In genomic region chr5:101894985-101895384, GRCh38 we compare ENCODE assay signal across 19 cellular contexts.
DNase-seq lines count a peak whose midpoint lies in the region; ATAC-seq, FAIRE-seq and TF ChIP-seq lines count a peak whose summit lies in the region.
"Had no signal": no experiment of that assay in that cellular context is flagged by ENCODE, and none has a peak within 500 bp of the region (broad histone marks: within the 10 kb centered on the region; RNA-seq: fewer than 3 reads in every experiment).

No MANE protein-coding gene starts in this region.

- POLR2A ChIA-PET in HepG2 (lab: Yijun Ruan, JAX) (no interaction called here), H1 (lab: Charles Lee; ENCODE audit: partially characterized antibody) (no interaction called here)

- no peak for TF ChIP-seq RAD21 in HepG2 (CRISPR knock-in tag; IDR thresholded peaks at IDR 0.05)
- no peak for TF ChIP-seq RAD21 in H1 (IDR thresholded peaks at IDR 0.05 in 1 of 2, conservative IDR thresholded peaks at IDR 0.05 in 1 of 2; ENCODE audit: low read depth in 2 of 2, low read length in 2 of 2)

- no peak overlapping the region for H3K23ac ChIP-seq in H1 (ENCODE audit: insufficient read length)

- no peak overlapping the region for H3K14ac ChIP-seq in H1 (ENCODE audit: insufficient read length)

- no peak for TF ChIP-seq EP300 in HepG2 (IDR thresholded peaks at IDR 0.05; ENCODE audit: low read depth in 2 of 2, low read length in 2 of 2)
- TF ChIP-seq EP300 in HepG2 (CRISPR knock-in tag; IDR thresholded peaks at IDR 0.05; ENCODE audit: borderline replicate concordance) = no peak
- TF ChIP-seq EP300 in H1 (IDR thresholded peaks at IDR 0.05; ENCODE audit: borderline replicate concordance in 1 of 2, low read depth in 2 of 2, low read length in 2 of 2) = no peak

- BruUV-seq in HepG2 (replicated peaks; lab: Mats Ljungman, UMichigan) = no TSS peak

- H3K27me3 ChIP-seq in HepG2 (ENCODE audit: control insufficient read depth in 1 of 2, insufficient read depth in 2 of 2, low read length in 2 of 2) (no peaks in the 10 kb centered on the region), right lobe of liver (no peaks in the 10 kb centered on the region), H1 (replicated peaks in 1 of 4; ENCODE audit: control insufficient read depth in 3 of 4, extremely low read depth in 1 of 4, insufficient read depth in 3 of 4, low read length in 3 of 4) (no peaks in the 10 kb centered on the region)
- H3K27me3 ChIP-seq: BLaER1 treated with 17β-estradiol and CSF1 and Interleukin-3, amounts not matched to agents 10 nM and 100 nM had no signal

- H4K5ac ChIP-seq in H1 (ENCODE audit: insufficient read length, low read depth, low read length) = no peak overlapping the region

- in situ Hi-C loops in HepG2 (cut with HindIII; ENCODE audit: extremely low pct_ligation_motif_present, low pct_unique_long_range_greater_than_20kb) = no loop called here

- no peak overlapping the region for H4K8ac ChIP-seq in H1 (ENCODE audit: extremely low read depth, insufficient read depth, low read length)

- no peaks in the 10 kb centered on the region for H3K79me1 ChIP-seq in H1 (ENCODE audit: low read depth, low read length)

- H3K9me3 ChIP-seq in HepG2 (ENCODE audit: low read length) (no peaks in the 10 kb centered on the region), right lobe of liver (no peaks in the 10 kb centered on the region), H1 (ENCODE audit: insufficient read depth in 2 of 2, low read depth in 1 of 2, low read length in 1 of 2) (no peaks in the 10 kb centered on the region)
- H3K9me3 ChIP-seq: A549; BLaER1 treated with 17β-estradiol and CSF1 and Interleukin-3, amounts not matched to agents 10 nM and 100 nM; Caco-2 had no signal

- H3K18ac ChIP-seq in H1 (ENCODE audit: extremely low read depth, low read length) = no peak overlapping the region

- intact Hi-C loops in HepG2 (cut with micrococcal nuclease; ENCODE audit: unreplicated experiment) = no loop called here
- intact Hi-C loops in right lobe of liver (cut with DNase I) = no loop called here
- intact Hi-C loops in sciatic nerve (cut with DNase I) = no loop called here

- no peaks in the 10 kb centered on the region for H4K20me1 ChIP-seq in HepG2 (ENCODE audit: insufficient read depth, low read length)
- H4K20me1 ChIP-seq in H1 (replicated peaks in 1 of 2; ENCODE audit: control insufficient read depth in 1 of 2, insufficient read depth in 2 of 2, low read length in 2 of 2) = no peaks in the 10 kb centered on the region
- H4K20me1 ChIP-seq: BLaER1 treated with 17β-estradiol and CSF1 and Interleukin-3, amounts not matched to agents 10 nM and 100 nM had no signal

- CTCF ChIA-PET in HepG2 (lab: Yijun Ruan, JAX; ENCODE audit: low intra/inter-chr PET ratio, low total read pairs) (no interaction called here), H1 (lab: Charles Lee; ENCODE audit: partially characterized antibody) (interaction anchor here (1.1 kb wide), 2 partner anchors 46 to 1465 kb away, joined by 3 read pairs; no protein-coding TSS in a partner anchor)

- H2AFZ ChIP-seq in HepG2 (ENCODE audit: low read length) (no peak overlapping the region), H1 (ENCODE audit: low read length) (no peak overlapping the region)

- H4K91ac ChIP-seq in H1 (replicated peaks; ENCODE audit: insufficient read length, low read length) = no peak overlapping the region

- H3K9ac ChIP-seq in HepG2 (ENCODE audit: insufficient read depth, low read depth, low read length) (no peak overlapping the region), H1 (replicated peaks in 1 of 4; ENCODE audit: extremely low read depth in 1 of 4, low read depth in 3 of 4, low read length in 3 of 4) (no peak overlapping the region)
- H3K9ac ChIP-seq: BLaER1 treated with 17β-estradiol and CSF1 and Interleukin-3, amounts not matched to agents 10 nM and 100 nM had no signal

- no peak overlapping the region for H2BK15ac ChIP-seq in H1 (ENCODE audit: low read length)

- TF ChIP-seq CTCF in HepG2 (CRISPR knock-in tag; IDR thresholded peaks at IDR 0.05) = no peak
- TF ChIP-seq CTCF in right lobe of liver (IDR thresholded peaks at IDR 0.05) = no peak
- no peak for TF ChIP-seq CTCF in H1 (IDR thresholded peaks at IDR 0.05; ENCODE audit: control extremely low read depth in 1 of 3, insufficient read depth in 1 of 3, low read depth in 1 of 3, low read length in 3 of 3)

- no peak overlapping the region for H2AK5ac ChIP-seq in H1 (ENCODE audit: low read depth, low read length)

- WGBS in HepG2 (ENCODE audit: low lambda C conversion rate) = 3% methylated on average over 1 of the region's 1 CpG
- WGBS in right lobe of liver (ENCODE audit: insufficient coverage, low coverage, low lambda C conversion rate, missing lambda C conversion rate) = 63% methylated on average over 1 of the region's 1 CpG
- 93% methylated on average over 1 of the region's 1 CpG; no CpG with 5 or more reads in 1 of the 2 experiments for WGBS in H1 (ENCODE audit: extremely low coverage in 1 of 2, insufficient coverage in 1 of 2, insufficient read length in 1 of 2, insufficient replicate concordance in 2 of 2, low coverage in 1 of 2, low lambda C conversion rate in 2 of 2, missing lambda C conversion rate in 1 of 2), 2 experiments

- no peaks in the 10 kb centered on the region for H3K79me2 ChIP-seq in HepG2 (ENCODE audit: insufficient read depth, low read length)
- H3K79me2 ChIP-seq in H1 (ENCODE audit: control insufficient read depth in 1 of 2, insufficient read depth in 2 of 2, low read length in 2 of 2) = no peaks in the 10 kb centered on the region

- no peak overlapping the region for H2BK12ac ChIP-seq in H1 (ENCODE audit: low read depth, low read length)

- H3K4me3 ChIP-seq in HepG2 (replicated peaks in 1 of 3; ENCODE audit: insufficient read depth in 1 of 3, low read depth in 2 of 3, low read length in 3 of 3) = no peak overlapping the region
- H3K4me3 ChIP-seq in right lobe of liver = no peak overlapping the region
- no peak overlapping the region for H3K4me3 ChIP-seq in H1 (ENCODE audit: extremely low read depth in 1 of 4, insufficient read depth in 2 of 4, low read depth in 3 of 4, low read length in 4 of 4)
- H3K4me3 ChIP-seq: A549; BLaER1 treated with 17β-estradiol and CSF1 and Interleukin-3, amounts not matched to agents 10 nM and 100 nM had no signal

- no peaks in the 10 kb centered on the region for H3K23me2 ChIP-seq in H1 (ENCODE audit: low read depth, low read length)

- H3K4ac ChIP-seq in H1 (replicated peaks; ENCODE audit: insufficient read length, low read depth, low read length) = no peak overlapping the region

- no peaks in the 10 kb centered on the region for H3K4me1 ChIP-seq in HepG2 (ENCODE audit: insufficient read depth, low read length)
- no peaks in the 10 kb centered on the region for H3K4me1 ChIP-seq in right lobe of liver
- peaks cover 0 to 5% (median 0%) of the 10 kb centered on the region in 4 experiments; a peak in 1 of 7 replicates for H3K4me1 ChIP-seq in H1 (replicated peaks in 1 of 4; ENCODE audit: control insufficient read depth in 3 of 4, insufficient read depth in 4 of 4, low read length in 3 of 4)
- H3K4me1 ChIP-seq: A549, Caco-2 had no signal

- H3K56ac ChIP-seq in H1 (replicated peaks; ENCODE audit: insufficient read length, low read depth, low read length) = no peak overlapping the region

- H2BK120ac ChIP-seq in H1 (replicated peaks; ENCODE audit: low read depth, low read length) = no peak overlapping the region

- ATAC-seq in HepG2 = no peak
- ATAC-seq in right lobe of liver = no peak
- ATAC-seq in sciatic nerve = no peak
- ATAC-seq: A549; CD8-positive, alpha-beta T cell had no signal

- H3K4me2 ChIP-seq in HepG2 (ENCODE audit: low read depth, low read length) (no peak overlapping the region), H1 (ENCODE audit: insufficient read depth in 1 of 2, low read depth in 2 of 2, low read length in 2 of 2) (no peak overlapping the region)
- H3K4me2 ChIP-seq: A549; BLaER1 treated with 17β-estradiol and CSF1 and Interleukin-3, amounts not matched to agents 10 nM and 100 nM had no signal

- no peak for TF ChIP-seq POLR2A in HepG2 (IDR thresholded peaks at IDR 0.05; ENCODE audit: insufficient read depth in 1 of 2, low read depth in 2 of 2, low read length in 2 of 2)
- no peak for TF ChIP-seq POLR2A in right lobe of liver (IDR thresholded peaks at IDR 0.05)
- no peak for TF ChIP-seq POLR2A in H1 (IDR thresholded peaks at IDR 0.05; ENCODE audit: control extremely low read depth in 1 of 2, low read depth in 2 of 2, low read length in 2 of 2)

- H3K27ac ChIP-seq in HepG2 (ENCODE audit: extremely low read length, insufficient read depth, low read length) = no peak overlapping the region
- no peak overlapping the region for H3K27ac ChIP-seq in right lobe of liver
- H3K27ac ChIP-seq in H1 (ENCODE audit: low read depth, low read length) = no peak overlapping the region
- H3K27ac ChIP-seq: 22Rv1; A549; BLaER1 treated with 17β-estradiol and CSF1 and Interleukin-3, amounts not matched to agents 10 nM and 100 nM; C4-2B had no signal

- H3K36me3 ChIP-seq in HepG2 (replicated peaks in 1 of 2; ENCODE audit: control insufficient read depth in 1 of 2, insufficient read depth in 2 of 2, low read length in 2 of 2) (no peaks in the 10 kb centered on the region), right lobe of liver (no peaks in the 10 kb centered on the region), H1 (ENCODE audit: control insufficient read depth in 2 of 4, insufficient read depth in 4 of 4, low read length in 3 of 4) (no peaks in the 10 kb centered on the region)
- H3K36me3 ChIP-seq: BLaER1 treated with 17β-estradiol and CSF1 and Interleukin-3, amounts not matched to agents 10 nM and 100 nM had no signal

- H2BK5ac ChIP-seq in H1 (ENCODE audit: low read depth, low read length) = no peak overlapping the region

- no peak for DNase-seq in HepG2 (ENCODE audit: low spot score)
- no peak for DNase-seq in right lobe of liver
- no peak for DNase-seq in H1 (ENCODE audit: low read depth in 1 of 2, low spot score in 2 of 2)
- no peak for DNase-seq in HK-2 (ENCODE audit: unreplicated experiment)
- DNase-seq in sciatic nerve (ENCODE audit: low spot score) = no peak
- DNase-seq: AML-193; Caco-2; Calu3; CD4-positive, alpha-beta T cell; CD8-positive, alpha-beta T cell; DMS79 treated with DMSO at 0.1 percent for 48 hours; GF-D8 had no signal

- FAIRE-seq in HepG2 (lab: Jason Lieb, UNC) (no peak), H1 (lab: Jason Lieb, UNC) (no peak)
- FAIRE-seq: A549, D721Med, GM12891, GM19239 had no signal

- H2BK20ac ChIP-seq in H1 (ENCODE audit: low read length) = no peak overlapping the region

TF ChIP-seq in HepG2, 621 proteins besides CTCF, POLR2A, EP300 and RAD21 (continues in another document):
- no peak for TF ChIP-seq TEAD3 (CRISPR knock-in tag; optimal IDR thresholded peaks at IDR 0.05; ENCODE audit: borderline replicate concordance)

TF ChIP-seq in H1, 55 proteins besides CTCF, POLR2A, EP300 and RAD21:
- TF ChIP-seq CEBPB (IDR thresholded peaks at IDR 0.05; ENCODE audit: low read depth, low read length) (peak; percentile 76; the same call in 1 of the 2 replicates), CTBP2 (IDR thresholded peaks at IDR 0.05; ENCODE audit: borderline replicate concordance, insufficient read depth, insufficient read length, low read length) (no peak)
TF ChIP-seq in H1: peak in this region for 1.

Comparison
In these comparisons a context has a peak if more than half of its experiments do, and no peak if none do; other contexts are left out.
1. Of the 41 proteins assayed by ChIP-seq in both HepG2 and H1: peak only in HepG2: none; only in H1: none; in both: CEBPB; in neither: 40.